13 cellular contexts compared by ENCODE assay signal in genomic region chr1:209405183-209405823, GRCh38.
A peak's percentile ranks its signal among the peaks of the same experiment; 100 is the strongest.
DNase-seq lines count a peak whose midpoint lies in the region; ATAC-seq and TF ChIP-seq lines count a peak whose summit lies in the region.
"Had no signal": no experiment of that assay in that cellular context is flagged by ENCODE, and none has a peak within 500 bp of the region (broad histone marks: within the 10 kb centered on the region; RNA-seq: fewer than 3 reads in every experiment).

No MANE protein-coding gene starts in this region.

- H3K27me3 Mint-ChIP-seq in endothelial cell (ENCODE audit: unreplicated experiment) = no peaks in the 10 kb centered on the region

- H3K27me3 ChIP-seq in HUES64 (ENCODE audit: insufficient read depth, low read length) (no peaks in the 10 kb centered on the region), iPS-20b (ENCODE audit: insufficient read depth, low read length) (no peaks in the 10 kb centered on the region)

- H3K36me3 ChIP-seq in HUES64 (ENCODE audit: insufficient read depth, low read length) (no peaks in the 10 kb centered on the region), iPS-20b (ENCODE audit: insufficient read depth, low read depth, low read length) (no peaks in the 10 kb centered on the region)

- peak overlapping the region; percentile 28 for H3K4me3 ChIP-seq in HUES64 (ENCODE audit: low read length)
- peak overlapping the region; percentile 44; the same call in 1 of the 2 replicates for H3K4me3 ChIP-seq in iPS-20b (ENCODE audit: low read length)

- H3K36me3 Mint-ChIP-seq in endothelial cell (ENCODE audit: low read depth, unreplicated experiment) = no peaks in the 10 kb centered on the region
- H3K36me3 Mint-ChIP-seq: activated naive CD8-positive, alpha-beta T cell treated with anti-CD3 and anti-CD28 coated beads, Interleukin-2, amount 10 ng/mL, durations not matched to agents 7 days and 5 days had no signal

- TF ChIP-seq CTCF in endothelial cell (IDR thresholded peaks at IDR 0.05; ENCODE audit: unreplicated experiment) = no peak

- H3K4me3 Mint-ChIP-seq in endothelial cell (ENCODE audit: unreplicated experiment) = no peak overlapping the region
- H3K4me3 Mint-ChIP-seq: activated naive CD8-positive, alpha-beta T cell treated with anti-CD3 and anti-CD28 coated beads, Interleukin-2, amount 10 ng/mL, durations not matched to agents 7 days and 5 days had no signal

- peaks cover 8% of the 10 kb centered on the region for H3K4me1 Mint-ChIP-seq in endothelial cell (ENCODE audit: unreplicated experiment)
- H3K4me1 Mint-ChIP-seq: activated naive CD8-positive, alpha-beta T cell treated with anti-CD3 and anti-CD28 coated beads, Interleukin-2, amount 10 ng/mL, durations not matched to agents 7 days and 5 days had no signal

- H3K9ac ChIP-seq in HUES64 (ENCODE audit: low read depth, low read length) = peak overlapping the region; percentile 54
- peak overlapping the region; percentile 56; the same call in 1 of the 2 replicates for H3K9ac ChIP-seq in iPS-20b (ENCODE audit: low read depth, low read length)

- H3K27ac ChIP-seq in HUES64 (ENCODE audit: low read depth, low read length) (peak overlapping the region; percentile 89), iPS-20b (ENCODE audit: low read length) (peak overlapping the region; percentile 69)

- H3K9me3 Mint-ChIP-seq in endothelial cell (ENCODE audit: unreplicated experiment) = no peaks in the 10 kb centered on the region
- H3K9me3 Mint-ChIP-seq: activated naive CD8-positive, alpha-beta T cell treated with anti-CD3 and anti-CD28 coated beads, Interleukin-2, amount 10 ng/mL, durations not matched to agents 7 days and 5 days had no signal

- H3K4me1 ChIP-seq in HUES64 (ENCODE audit: insufficient read depth, low read length) = peaks cover 35% of the 10 kb centered on the region
- peaks cover 33% of the 10 kb centered on the region for H3K4me1 ChIP-seq in iPS-20b (ENCODE audit: insufficient read depth, low read length)

- H3K9me3 ChIP-seq in HUES64 (ENCODE audit: insufficient read depth, low read depth, low read length) (no peaks in the 10 kb centered on the region), iPS-20b (ENCODE audit: insufficient read depth, low read depth, low read length) (no peaks in the 10 kb centered on the region)

- H3K27ac Mint-ChIP-seq in endothelial cell (ENCODE audit: unreplicated experiment) = no peak overlapping the region
- H3K27ac Mint-ChIP-seq: activated naive CD8-positive, alpha-beta T cell treated with anti-CD3 and anti-CD28 coated beads, Interleukin-2, amount 10 ng/mL, durations not matched to agents 7 days and 5 days had no signal

- no peak for ATAC-seq in GM21576 (IDR thresholded peaks at IDR 0.05; ENCODE audit: unreplicated experiment)

- DNase-seq in AG08395 (ENCODE audit: low spot score) (peak; percentile 39), astrocyte of the hippocampus (ENCODE audit: low read depth, low spot score) (peak; percentile 67), endothelial cell (ENCODE audit: low spot score) (no peak), GDM1 (lab: John Stamatoyannopoulos, UW) (no peak), hippocampal formation (lab: John Stamatoyannopoulos, UW) (no peak)
- DNase-seq: activated CD4-positive, alpha-beta T cell treated with anti-CD3 and anti-CD28 coated beads, Interleukin-2, amount 50 U/mL, for 48 hours; activated naive CD8-positive, alpha-beta T cell treated with anti-CD3 and anti-CD28 coated beads, Interleukin-2, amount 10 ng/mL, durations not matched to agents 7 days and 5 days; NCI-H2107; retina; SHP77 had no signal

- 5% methylated on average over 3 of the region's 5 CpGs for WGBS in HUES64

Comparison
In these comparisons a context has a peak if more than half of its experiments do, and no peak if none do; other contexts are left out.
1. DNase-seq: peak in AG08395 (single experiment) and astrocyte of the hippocampus (single experiment); none in endothelial cell (single experiment), GDM1 (single experiment) and hippocampal formation (0 of 2).